Comparison of ENCODE assay signal across 14 cellular contexts in genomic region chr12:59972941-59973340, GRCh38.
DNase-seq lines count a peak whose midpoint lies in the region; ATAC-seq and TF ChIP-seq lines count a peak whose summit lies in the region.
"Had no signal": no experiment of that assay in that cellular context is flagged by ENCODE, and none has a peak within 500 bp of the region (broad histone marks: within the 10 kb centered on the region; RNA-seq: fewer than 3 reads in every experiment).

No MANE protein-coding gene starts in this region.

- H3K14ac ChIP-seq in mesenchymal stem cell (ENCODE audit: low read length in 2 of 2), result no peak overlapping the region

- H3K27ac ChIP-seq in mammary epithelial cell (ENCODE audit: insufficient read depth, low read depth, low read length) (peak overlapping the region; percentile 80), mesenchymal stem cell (ENCODE audit: low read length, poor library complexity, severe bottlenecking) (no peak overlapping the region), endodermal cell (ENCODE audit: low read depth, low read length) (no peak overlapping the region)
- H3K27ac ChIP-seq: HL-60, skin epidermis had no signal

- no peak overlapping the region for H2AK5ac ChIP-seq in mesenchymal stem cell (ENCODE audit: low read length, severe bottlenecking)

- in situ Hi-C loops in mammary epithelial cell (cut with MboI; ENCODE audit: low sequenced_read_pairs in 2 of 2), result no loop called here

- CTCF ChIA-PET in mammary epithelial cell (lab: Charles Lee; ENCODE audit: low non-redundant PET), result interaction anchor here (1.1 kb wide), 1 partner anchor 521 kb away, joined by 5 read pairs; no protein-coding TSS in a partner anchor

- no peak overlapping the region for H3K27ac Mint-ChIP-seq in endodermal cell

- TSS peak; percentile 46 for BruUV-seq in mammary epithelial cell (replicated peaks; lab: Mats Ljungman, UMichigan)

- intact Hi-C loops in mammary epithelial cell (cut with micrococcal nuclease), result loop anchor here (1.0 to 5.0 kb wide), 2 partner anchors 46 to 175 kb away; no protein-coding TSS in a partner anchor

- no peak for TF ChIP-seq CTCF in mammary epithelial cell (conservative IDR thresholded peaks at IDR 0.05 in 1 of 2, IDR thresholded peaks at IDR 0.05 in 1 of 2; ENCODE audit: extremely low read depth in 1 of 2, insufficient read depth in 1 of 2, low read depth in 1 of 2, low read length in 2 of 2)
- TF ChIP-seq CTCF in endodermal cell (conservative IDR thresholded peaks at IDR 0.05), result no peak

- H3K4me3 Mint-ChIP-seq in endodermal cell, result no peak overlapping the region

- no peak overlapping the region for H2BK15ac ChIP-seq in mesenchymal stem cell (ENCODE audit: low read depth, poor library complexity, severe bottlenecking)

- no peaks in the 10 kb centered on the region for H3K79me1 ChIP-seq in mesenchymal stem cell (replicated peaks; ENCODE audit: low read length, poor library complexity, severe bottlenecking)

- no peak for ATAC-seq in activated CD4-positive, CD25-positive, alpha-beta regulatory T cell treated with anti-CD3 and anti-CD28 coated beads, Interleukin-2, amount 50 U/mL, for 24 hours
- no peak for ATAC-seq in HG02840 (IDR thresholded peaks at IDR 0.05; ENCODE audit: low FRiP score, unreplicated experiment)

- H3K36me3 ChIP-seq in mammary epithelial cell (ENCODE audit: insufficient read depth, low read length), result no peaks in the 10 kb centered on the region
- H3K36me3 ChIP-seq in mesenchymal stem cell (ENCODE audit: control insufficient read depth in 1 of 2, insufficient read depth in 2 of 2, low read depth in 1 of 2, low read length in 2 of 2), result no peaks in the 10 kb centered on the region
- H3K36me3 ChIP-seq in endodermal cell (ENCODE audit: control insufficient read depth, insufficient read depth, low read length), result no peaks in the 10 kb centered on the region

- H4K8ac ChIP-seq in mesenchymal stem cell (ENCODE audit: low read length), result no peak overlapping the region

- H4K91ac ChIP-seq in mesenchymal stem cell (ENCODE audit: low read length), result no peak overlapping the region

- H3K27me3 ChIP-seq in mammary epithelial cell (ENCODE audit: insufficient read depth, low read length), result no peaks in the 10 kb centered on the region
- H3K27me3 ChIP-seq in mesenchymal stem cell (ENCODE audit: control insufficient read depth in 1 of 2, insufficient read depth in 1 of 2, low read length in 2 of 2), result no peaks in the 10 kb centered on the region
- no peaks in the 10 kb centered on the region for H3K27me3 ChIP-seq in endodermal cell (ENCODE audit: control insufficient read depth, insufficient read depth, low read length, poor library complexity, severe bottlenecking)

- H2BK12ac ChIP-seq in mesenchymal stem cell (ENCODE audit: low read length in 2 of 2), result no peak overlapping the region

- H3K4me3 ChIP-seq in mammary epithelial cell (replicated peaks in 1 of 3; ENCODE audit: insufficient read depth in 1 of 3, low read depth in 2 of 3, low read length in 3 of 3), result peak overlapping the region in 2 of 3 experiments; percentile 2 to 4
- H3K4me3 ChIP-seq in mesenchymal stem cell (ENCODE audit: insufficient read depth in 1 of 2, low read depth in 1 of 2, low read length in 2 of 2), result no peak overlapping the region
- H3K4me3 ChIP-seq in endodermal cell (ENCODE audit: low read length), result no peak overlapping the region
- H3K4me3 ChIP-seq: skin epidermis had no signal

- H2BK5ac ChIP-seq in mesenchymal stem cell (ENCODE audit: low read depth, low read length, poor library complexity, severe bottlenecking), result no peak overlapping the region

- DNase-seq in EH (ENCODE audit: low read depth), result peak; percentile 94
- peak; percentile 91 for DNase-seq in M059J (ENCODE audit: low read depth)
- DNase-seq in mammary epithelial cell, result peak; percentile 90
- peak; percentile 51 for DNase-seq in mesenchymal stem cell
- DNase-seq in stimulated activated naive CD4-positive, alpha-beta T cell treated with Interleukin-2 at 50 U/mL for 16 hours (lab: John Stamatoyannopoulos, UW), result no peak
- no peak for DNase-seq in endodermal cell
- DNase-seq: activated naive CD4-positive, alpha-beta T cell treated with Interleukin-2 at 50 U/mL for 16 hours; DMS79 treated with DMSO at 0.1 percent for 48 hours; NCI-H1436; NCI-H82 had no signal

- H3K4me1 Mint-ChIP-seq in endodermal cell, result no peaks in the 10 kb centered on the region

- no peak overlapping the region for H3K18ac ChIP-seq in mesenchymal stem cell (ENCODE audit: low read depth in 1 of 2, low read length in 2 of 2)

- 2% methylated on average over 3 of the region's 4 CpGs for WGBS in mammary epithelial cell (ENCODE audit: low coverage, missing lambda C conversion rate)
- 58% methylated on average over 4 of the region's 4 CpGs for WGBS in mesenchymal stem cell
- 90 to 100% methylated on average over 1 to 4 of the region's 4 CpGs for WGBS in endodermal cell (ENCODE audit: insufficient coverage in 1 of 2, insufficient read length in 1 of 2), 2 experiments

- H3K9ac ChIP-seq in mammary epithelial cell (ENCODE audit: insufficient read depth, low read length), result peak overlapping the region; percentile 9
- no peak overlapping the region for H3K9ac ChIP-seq in mesenchymal stem cell (ENCODE audit: low read length)
- H3K9ac ChIP-seq in endodermal cell (ENCODE audit: extremely low read depth, low read length, poor library complexity, severe bottlenecking), result no peak overlapping the region

- peaks cover 3% of the 10 kb centered on the region for H3K9me3 Mint-ChIP-seq in endodermal cell

- no peaks in the 10 kb centered on the region for H3K79me2 ChIP-seq in mammary epithelial cell (ENCODE audit: insufficient read depth, low read length)

- peaks cover 20% of the 10 kb centered on the region for H3K4me1 ChIP-seq in mammary epithelial cell (ENCODE audit: insufficient read depth, low read length)
- no peaks in the 10 kb centered on the region for H3K4me1 ChIP-seq in mesenchymal stem cell (ENCODE audit: control insufficient read depth, insufficient read depth, low read depth, low read length)
- H3K4me1 ChIP-seq in endodermal cell (ENCODE audit: control insufficient read depth, insufficient read depth, low read length), result no peaks in the 10 kb centered on the region

- H3K4me2 ChIP-seq in mammary epithelial cell (ENCODE audit: insufficient read depth, low read depth, low read length) (peak overlapping the region; percentile 87), mesenchymal stem cell (ENCODE audit: low read length, poor library complexity, severe bottlenecking) (no peak overlapping the region)

- H3K9me3 ChIP-seq in mammary epithelial cell (replicated peaks; ENCODE audit: insufficient read depth, low read length) (no peaks in the 10 kb centered on the region), mesenchymal stem cell (ENCODE audit: control insufficient read depth, low read length) (no peaks in the 10 kb centered on the region), endodermal cell (ENCODE audit: control insufficient read depth, low read length) (peaks cover 4% of the 10 kb centered on the region)

- dilution Hi-C loops in mammary epithelial cell (cut with HindIII; ENCODE audit: low sequenced_read_pairs), result no loop called here

- peak overlapping the region; percentile 76 for H2AFZ ChIP-seq in mammary epithelial cell (ENCODE audit: low read depth, low read length)
- H2AFZ ChIP-seq in mesenchymal stem cell (ENCODE audit: low read depth, low read length), result no peak overlapping the region

- no peak overlapping the region for H3K23ac ChIP-seq in mesenchymal stem cell (ENCODE audit: low read length in 2 of 2)

- no peak overlapping the region for H3K4ac ChIP-seq in mesenchymal stem cell (ENCODE audit: low read depth in 1 of 2, low read length in 2 of 2)

- no peaks in the 10 kb centered on the region for H4K20me1 ChIP-seq in mammary epithelial cell (ENCODE audit: insufficient read depth, low read length)

- no peak overlapping the region for H2BK120ac ChIP-seq in mesenchymal stem cell (ENCODE audit: low read depth, low read length)

- no peaks in the 10 kb centered on the region for H3K36me3 Mint-ChIP-seq in endodermal cell (ENCODE audit: low read depth)

- no peaks in the 10 kb centered on the region for H3K27me3 Mint-ChIP-seq in endodermal cell (ENCODE audit: insufficient read depth)

Comparison
In these comparisons a context has a peak if more than half of its experiments do, and no peak if none do; other contexts are left out.
1. DNase-seq: peak in EH (single experiment), M059J (single experiment), mammary epithelial cell (single experiment) and mesenchymal stem cell (single experiment); none in stimulated activated naive CD4-positive, alpha-beta T cell treated with Interleukin-2 at 50 U/mL for 16 hours (single experiment) and endodermal cell (single experiment).
2. H3K4me3 ChIP-seq: peak in mammary epithelial cell (2 of 3); none in mesenchymal stem cell (0 of 2) and endodermal cell (single experiment).